8 cellular contexts compared by ENCODE assay signal in the genomic region with DNA sequence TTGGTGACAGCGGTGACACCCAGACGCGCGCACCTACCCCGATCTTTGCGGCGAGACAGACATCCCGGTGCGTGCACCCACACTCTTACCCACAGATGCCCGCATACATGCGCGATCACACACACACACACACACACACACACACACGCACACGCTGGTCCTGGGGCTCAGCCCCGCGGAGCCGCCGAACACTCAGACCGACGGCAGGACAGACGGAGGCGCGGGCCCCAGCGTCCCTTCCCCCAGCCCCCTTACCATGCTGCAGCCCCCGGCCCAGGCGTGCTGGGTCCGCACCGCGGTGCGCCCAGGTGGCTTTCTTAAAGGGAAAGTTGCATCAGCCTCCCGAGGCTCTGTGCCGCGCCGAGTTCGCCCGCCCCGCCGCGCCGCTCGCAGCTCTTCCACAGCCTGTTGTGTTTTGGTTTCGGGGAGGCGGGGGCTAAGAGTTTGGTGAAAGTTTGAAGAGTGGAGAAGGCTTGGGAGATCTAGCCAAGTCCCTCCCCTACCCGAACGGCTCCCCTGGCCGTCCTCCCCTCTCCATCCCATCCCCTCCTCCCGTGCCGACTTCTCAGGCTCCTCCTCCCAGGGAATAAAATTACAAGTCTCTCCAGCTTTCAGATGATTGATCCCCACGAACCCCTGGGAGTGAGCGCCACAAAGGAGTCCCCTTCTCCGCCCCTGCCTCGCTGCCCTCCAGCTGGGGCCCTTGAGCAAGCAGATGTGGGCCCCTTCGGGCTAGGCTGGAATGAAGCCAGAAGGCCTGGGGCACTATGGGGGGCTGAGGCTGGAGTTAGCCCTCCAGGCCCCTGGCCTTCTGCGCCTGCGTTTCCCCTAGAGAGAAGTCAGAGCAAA. TPM values are rescaled to one million over a fixed set of nuclear protein-coding genes. Genes with fewer than 3 reads are reported as not detected.
DNase-seq lines count a peak whose midpoint lies in the region; ATAC-seq, FAIRE-seq and TF ChIP-seq lines count a peak whose summit lies in the region.

A gene (minus strand): TSS at position 412 of the 849 bp plus-strand sequence. CDS start 7,185 bp downstream, outside the sequence.

- H3K4me3 Mint-ChIP-seq in MCF 10A (ENCODE audit: unreplicated experiment): peak within 1 kb of the TSS; percentile 80

- H3K9me3 Mint-ChIP-seq in MCF 10A (ENCODE audit: unreplicated experiment): no peaks in the 10 kb centered on the region

- POLR2A ChIA-PET in AG04450 (lab: Yijun Ruan, JAX): interaction anchor here (0.6 to 1.0 kb wide), 6 partner anchors 10 to 61 kb away, joined by 3 to 4 read pairs (median 3); a partner anchor contains a TSS
- POLR2A ChIA-PET in MCF 10A (lab: Yijun Ruan, JAX): interaction anchor here (0.6 to 2.1 kb wide), 6 partner anchors 10 to 318 kb away, joined by 3 to 6 read pairs (median 4); a partner anchor contains a TSS

- no TSS peak for BruUV-seq in MCF 10A (replicated peaks; lab: Mats Ljungman, UMichigan)

- H3K4me1 Mint-ChIP-seq in MCF 10A (ENCODE audit: insufficient read depth, unreplicated experiment): peaks cover 26% of the 10 kb centered on the region

- CTCF ChIA-PET in AG04450 (lab: Charles Lee): interaction anchor here (0.6 to 4.8 kb wide), 5 partner anchors 9 to 25 kb away, joined by 3 to 33 read pairs (median 3); no protein-coding TSS in a partner anchor
- CTCF ChIA-PET in MCF 10A (lab: Yijun Ruan, JAX): interaction anchor here (0.6 to 16.5 kb wide), 4 partner anchors 12 to 270 kb away, joined by 3 to 218 read pairs (median 4); no protein-coding TSS in a partner anchor

- no peak for TF ChIP-seq CTCF in AG04450 (IDR thresholded peaks at IDR 0.05; ENCODE audit: low read depth, low read length)
- TF ChIP-seq CTCF in MCF 10A (IDR thresholded peaks at IDR 0.05; ENCODE audit: unreplicated experiment): no peak
- TF ChIP-seq CTCF in D721Med (IDR thresholded peaks at IDR 0.05; ENCODE audit: insufficient read depth, missing control alignments): no peak

- H3K9me3 ChIP-seq in AG04450 (ENCODE audit: control insufficient read depth, insufficient read depth, low read length): no peaks in the 10 kb centered on the region

- no peak for FAIRE-seq in D721Med (lab: Jason Lieb, UNC)

- peak within 1 kb of the TSS; percentile 84 for H3K4me3 ChIP-seq in AG04450 (ENCODE audit: low read depth, low read length)

- peak; percentile 70 for DNase-seq in AG04450 (ENCODE audit: low read depth, low spot score)
- peak; percentile 59 for DNase-seq in T-helper 22 cell (ENCODE audit: low read depth)
- peak; percentile 85 for DNase-seq in MCF 10A (ENCODE audit: unreplicated experiment)
- DNase-seq in islet precursor cell: peak; percentile 83
- DNase-seq in stimulated activated CD4-positive, alpha-beta T cell treated with anti-CD3 and anti-CD28 coated beads, Interleukin-15, amount 100 ng/mL, for 48 hours (ENCODE audit: low read depth in 2 of 2): peak; percentile 19 to 22
- DNase-seq in D721Med (ENCODE audit: insufficient read length, low spot score): no peak

- ATAC-seq in HG03159 (IDR thresholded peaks at IDR 0.05; ENCODE audit: unreplicated experiment) (peak; percentile 5), GM18511 (IDR thresholded peaks at IDR 0.05; ENCODE audit: unreplicated experiment) (no peak)

- no peak within 1 kb of the TSS for H3K27ac Mint-ChIP-seq in MCF 10A (ENCODE audit: low read depth, unreplicated experiment)

- peak within 1 kb of the TSS; percentile 65 for H3K27ac ChIP-seq in AG04450 (ENCODE audit: low read depth, low read length)

- no peaks in the 10 kb centered on the region for H3K36me3 Mint-ChIP-seq in MCF 10A (ENCODE audit: insufficient read depth, unreplicated experiment)

- H3K27me3 Mint-ChIP-seq in MCF 10A (ENCODE audit: insufficient read depth, unreplicated experiment): no peaks in the 10 kb centered on the region

- no peaks in the 10 kb centered on the region for H3K27me3 ChIP-seq in AG04450 (ENCODE audit: control insufficient read depth, insufficient read depth, low read length)

- intact Hi-C loops in MCF 10A (cut with micrococcal nuclease): no loop called here

RNA-seq across cellular contexts. Expression of the gene that starts here (rescaled TPM):
- 16.3 and 17.3 TPM in 2 replicates for polyA plus RNA-seq in AG04450 (2011; rRNA removed)
- polyA minus RNA-seq in AG04450 (2011; rRNA and poly(A)+ RNA removed): 29.5 and 34.1 TPM in 2 replicates
- total RNA-seq in MCF 10A (2022): 62.2 and 64.9 TPM in 2 replicates
